Comparison of ENCODE assay signal across 8 cellular contexts in the genomic region with DNA sequence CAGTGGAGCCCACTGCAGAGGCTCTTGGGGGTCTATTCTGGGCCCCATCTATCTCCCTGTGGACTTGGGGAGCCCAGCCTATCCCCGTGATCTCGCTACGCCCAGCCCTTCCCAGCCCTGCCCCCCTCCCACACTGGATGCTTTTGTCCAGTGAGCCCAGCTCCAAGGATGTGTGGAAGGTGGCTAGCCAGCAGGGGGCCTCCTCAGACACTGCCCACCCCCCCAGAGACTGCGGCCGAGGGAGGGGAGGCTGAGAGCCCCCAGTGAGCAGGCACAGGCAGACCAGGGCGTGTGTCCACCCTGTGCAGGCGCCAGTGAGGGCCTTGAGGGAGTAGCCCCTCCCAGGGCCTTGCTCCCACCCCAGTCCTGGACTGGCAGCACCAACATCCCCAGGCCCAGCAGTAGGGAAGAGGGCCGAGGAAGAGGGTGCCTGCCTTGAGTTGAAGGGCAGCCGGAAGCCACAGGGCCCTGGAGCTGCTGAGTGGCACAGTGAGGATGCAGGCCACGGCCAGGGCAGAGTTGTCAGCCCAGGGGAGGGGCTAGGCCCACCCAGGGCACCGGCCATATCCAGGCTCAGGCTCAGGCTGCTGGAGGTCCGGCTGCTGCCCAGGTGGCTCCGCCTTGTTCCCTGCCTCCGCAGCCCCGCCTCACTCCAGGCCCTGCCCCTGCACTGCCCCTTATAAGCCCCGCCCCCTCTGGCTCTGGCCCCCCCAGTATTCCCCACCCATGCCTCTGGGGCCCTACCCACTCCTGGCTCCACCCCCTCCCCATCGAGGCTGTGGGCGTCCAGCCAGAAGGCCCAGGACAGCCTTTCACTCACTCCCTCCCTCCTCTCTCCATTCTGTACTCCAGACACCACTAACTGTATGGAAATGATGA. TPM values are rescaled to one million over a fixed set of nuclear protein-coding genes. Genes with fewer than 3 reads are reported as not detected.
DNase-seq lines count a peak whose midpoint lies in the region; ATAC-seq, FAIRE-seq and TF ChIP-seq lines count a peak whose summit lies in the region.

No MANE protein-coding gene starts in this region.

- peaks cover 5% of the 10 kb centered on the region; the same call in 1 of the 2 replicates for H3K79me1 ChIP-seq in H1 (ENCODE audit: low read depth, low read length)

- H2BK12ac ChIP-seq in H1 (ENCODE audit: low read depth, low read length) = no peak overlapping the region

- H3K23me2 ChIP-seq in H1 (ENCODE audit: low read depth, low read length) = no peaks in the 10 kb centered on the region

- FAIRE-seq in H1 (lab: Jason Lieb, UNC) = no peak

- no peak overlapping the region for H3K4me3 Mint-ChIP-seq in Calu3 (ENCODE audit: low read depth, unreplicated experiment)
- H3K4me3 Mint-ChIP-seq in naive thymus-derived CD4-positive, alpha-beta T cell = no peak overlapping the region
- H3K4me3 Mint-ChIP-seq in stimulated activated memory B cell treated with anti-CD40 and anti-IgM and Interleukin-4, amounts not matched to agents 10 μg/mL and 1 μg/mL and 100 μg/mL, for 72 hours = no peak overlapping the region

- no peak overlapping the region for H3K56ac ChIP-seq in H1 (replicated peaks; ENCODE audit: insufficient read length, low read depth, low read length)

- H2BK120ac ChIP-seq in H1 (replicated peaks; ENCODE audit: low read depth, low read length) = no peak overlapping the region

- peak; percentile 14 for ATAC-seq in naive thymus-derived CD4-positive, alpha-beta T cell
- no peak for ATAC-seq in HG03342 (IDR thresholded peaks at IDR 0.05; ENCODE audit: unreplicated experiment)
- no peak for ATAC-seq in stimulated activated memory B cell treated with anti-CD40 and anti-IgM and Interleukin-4, amounts not matched to agents 10 μg/mL and 1 μg/mL and 100 μg/mL, for 72 hours

- H4K5ac ChIP-seq in H1 (ENCODE audit: insufficient read length, low read depth, low read length) = no peak overlapping the region

- no peak for TF ChIP-seq EP300 in H1 (IDR thresholded peaks at IDR 0.05; ENCODE audit: borderline replicate concordance in 1 of 2, low read depth in 2 of 2, low read length in 2 of 2)

- H3K36me3 ChIP-seq in H1 (ENCODE audit: control insufficient read depth in 2 of 4, insufficient read depth in 4 of 4, low read length in 3 of 4) = peaks cover 0 to 13% (median 3%) of the 10 kb centered on the region in 4 experiments; a peak in 2 of 8 replicates
- H3K36me3 ChIP-seq in naive thymus-derived CD4-positive, alpha-beta T cell (ENCODE audit: control insufficient read depth in 2 of 3, insufficient read depth in 3 of 3, low read length in 3 of 3) = no peaks in the 10 kb centered on the region

- TF ChIP-seq POLR2A in H1 (IDR thresholded peaks at IDR 0.05; ENCODE audit: control extremely low read depth in 1 of 2, low read depth in 2 of 2, low read length in 2 of 2) = no peak

- intact Hi-C loops in Calu3 (cut with micrococcal nuclease; ENCODE audit: unreplicated experiment) = no loop called here
- intact Hi-C loops in naive thymus-derived CD4-positive, alpha-beta T cell (cut with micrococcal nuclease) = no loop called here

- H3K4me3 ChIP-seq in H1 (ENCODE audit: extremely low read depth in 1 of 4, insufficient read depth in 2 of 4, low read depth in 3 of 4, low read length in 4 of 4) = no peak overlapping the region
- H3K4me3 ChIP-seq in naive thymus-derived CD4-positive, alpha-beta T cell (ENCODE audit: low read length) = no peak overlapping the region

- 86% methylated on average over 13 of the region's 18 CpGs; no CpG with 5 or more reads in 1 of the 2 experiments for WGBS in H1 (ENCODE audit: extremely low coverage in 1 of 2, insufficient coverage in 1 of 2, insufficient read length in 1 of 2, insufficient replicate concordance in 2 of 2, low coverage in 1 of 2, low lambda C conversion rate in 2 of 2, missing lambda C conversion rate in 1 of 2), 2 experiments

- no TSS peak for BruUV-seq in Calu3 (replicated peaks; lab: Mats Ljungman, UMichigan)

- CTCF ChIA-PET in Calu3 (lab: Charles Lee) (no interaction called here), H1 (lab: Charles Lee; ENCODE audit: partially characterized antibody) (interaction anchor here (0.6 to 1.1 kb wide), 5 partner anchors 18 to 192 kb away, joined by 3 read pairs; no protein-coding TSS in a partner anchor)
- CTCF ChIA-PET in naive thymus-derived CD4-positive, alpha-beta T cell (lab: Charles Lee) = interaction anchor here (1.1 kb wide), 1 partner anchor 56 kb away, joined by 3 read pairs; no protein-coding TSS in a partner anchor

- DNase-seq in Calu3 (peak; percentile 17), NCI-H2196 (lab: John Stamatoyannopoulos, UW; ENCODE audit: unreplicated experiment) (peak; percentile 83), H1 (ENCODE audit: low read depth in 1 of 2, low spot score in 2 of 2) (peak in 1 of 2 experiments; percentile 19), SHP77 treated with DMSO at 0.1 percent for 48 hours (lab: John Stamatoyannopoulos, UW) (no peak)
- DNase-seq in naive thymus-derived CD4-positive, alpha-beta T cell = no peak
- DNase-seq in activated CD4-positive, CD25-positive, alpha-beta regulatory T cell treated with anti-CD3 and anti-CD28 coated beads, Interleukin-2, amount 50 U/mL, for 72 hours = no peak

- peaks cover 0 to 6% (median 2%) of the 10 kb centered on the region in 4 experiments; a peak in 2 of 7 replicates for H3K4me1 ChIP-seq in H1 (replicated peaks in 1 of 4; ENCODE audit: control insufficient read depth in 3 of 4, insufficient read depth in 4 of 4, low read length in 3 of 4)
- no peaks in the 10 kb centered on the region for H3K4me1 ChIP-seq in naive thymus-derived CD4-positive, alpha-beta T cell (ENCODE audit: control insufficient read depth in 2 of 2, insufficient read depth in 2 of 2, low read length in 2 of 2)

- TF ChIP-seq RAD21 in H1 (IDR thresholded peaks at IDR 0.05 in 1 of 2, conservative IDR thresholded peaks at IDR 0.05 in 1 of 2; ENCODE audit: low read depth in 2 of 2, low read length in 2 of 2) = no peak

- H2AK5ac ChIP-seq in H1 (ENCODE audit: low read depth, low read length) = no peak overlapping the region

- no peak overlapping the region for H3K18ac ChIP-seq in H1 (ENCODE audit: extremely low read depth, low read length)

- H3K9me3 ChIP-seq in H1 (ENCODE audit: insufficient read depth in 2 of 2, low read depth in 1 of 2, low read length in 1 of 2) = peaks cover 0 to 4% of the 10 kb centered on the region in 2 experiments; a peak in 1 of 4 replicates
- H3K9me3 ChIP-seq in naive thymus-derived CD4-positive, alpha-beta T cell (ENCODE audit: control insufficient read depth in 2 of 3, low read length in 3 of 3) = no peaks in the 10 kb centered on the region

- no peak overlapping the region for H3K4me2 ChIP-seq in H1 (ENCODE audit: insufficient read depth in 1 of 2, low read depth in 2 of 2, low read length in 2 of 2)

- TF ChIP-seq CTCF in Calu3 (IDR thresholded peaks at IDR 0.05; ENCODE audit: unreplicated experiment) (peak; percentile 45), H1 (IDR thresholded peaks at IDR 0.05; ENCODE audit: control extremely low read depth in 1 of 3, insufficient read depth in 1 of 3, low read depth in 1 of 3, low read length in 3 of 3) (peak in 1 of 3 experiments; percentile 15; a peak in 1 of 4 replicates)

- no peak overlapping the region for H3K4ac ChIP-seq in H1 (replicated peaks; ENCODE audit: insufficient read length, low read depth, low read length)

- no peak overlapping the region for H2BK20ac ChIP-seq in H1 (ENCODE audit: low read length)

- no peaks in the 10 kb centered on the region for H3K9me3 Mint-ChIP-seq in Calu3 (ENCODE audit: low read depth, unreplicated experiment)
- no peaks in the 10 kb centered on the region for H3K9me3 Mint-ChIP-seq in naive thymus-derived CD4-positive, alpha-beta T cell
- no peaks in the 10 kb centered on the region for H3K9me3 Mint-ChIP-seq in stimulated activated memory B cell treated with anti-CD40 and anti-IgM and Interleukin-4, amounts not matched to agents 10 μg/mL and 1 μg/mL and 100 μg/mL, for 72 hours

- H2BK5ac ChIP-seq in H1 (ENCODE audit: low read depth, low read length) = no peak overlapping the region

- no peak overlapping the region for H3K27ac Mint-ChIP-seq in Calu3 (ENCODE audit: unreplicated experiment)
- H3K27ac Mint-ChIP-seq in naive thymus-derived CD4-positive, alpha-beta T cell = no peak overlapping the region
- H3K27ac Mint-ChIP-seq in stimulated activated memory B cell treated with anti-CD40 and anti-IgM and Interleukin-4, amounts not matched to agents 10 μg/mL and 1 μg/mL and 100 μg/mL, for 72 hours = no peak overlapping the region

- H4K91ac ChIP-seq in H1 (replicated peaks; ENCODE audit: insufficient read length, low read length) = no peak overlapping the region

- no peak overlapping the region for H3K9ac ChIP-seq in H1 (replicated peaks in 1 of 4; ENCODE audit: extremely low read depth in 1 of 4, low read depth in 3 of 4, low read length in 3 of 4)

- no peak overlapping the region for H3K14ac ChIP-seq in H1 (ENCODE audit: insufficient read length)

- H2AFZ ChIP-seq in H1 (ENCODE audit: low read length) = no peak overlapping the region

- H3K36me3 Mint-ChIP-seq in Calu3 (ENCODE audit: insufficient read depth, unreplicated experiment) = peaks cover 13% of the 10 kb centered on the region
- H3K36me3 Mint-ChIP-seq in naive thymus-derived CD4-positive, alpha-beta T cell = no peaks in the 10 kb centered on the region
- no peaks in the 10 kb centered on the region for H3K36me3 Mint-ChIP-seq in stimulated activated memory B cell treated with anti-CD40 and anti-IgM and Interleukin-4, amounts not matched to agents 10 μg/mL and 1 μg/mL and 100 μg/mL, for 72 hours

- peaks cover 0 to 10% of the 10 kb centered on the region in 2 experiments for H4K20me1 ChIP-seq in H1 (replicated peaks in 1 of 2; ENCODE audit: control insufficient read depth in 1 of 2, insufficient read depth in 2 of 2, low read length in 2 of 2)

- no peaks in the 10 kb centered on the region for H3K79me2 ChIP-seq in H1 (ENCODE audit: control insufficient read depth in 1 of 2, insufficient read depth in 2 of 2, low read length in 2 of 2)

- no peak overlapping the region for H3K27ac ChIP-seq in H1 (ENCODE audit: low read depth, low read length)
- H3K27ac ChIP-seq in naive thymus-derived CD4-positive, alpha-beta T cell (ENCODE audit: low read depth, low read length) = no peak overlapping the region

- no peaks in the 10 kb centered on the region for H3K4me1 Mint-ChIP-seq in Calu3 (ENCODE audit: low read depth, unreplicated experiment)
- peaks cover 0 to 3% (median 0%) of the 10 kb centered on the region in 7 donors for H3K4me1 Mint-ChIP-seq in naive thymus-derived CD4-positive, alpha-beta T cell
- peaks cover 6% of the 10 kb centered on the region for H3K4me1 Mint-ChIP-seq in stimulated activated memory B cell treated with anti-CD40 and anti-IgM and Interleukin-4, amounts not matched to agents 10 μg/mL and 1 μg/mL and 100 μg/mL, for 72 hours

- no peaks in the 10 kb centered on the region for H3K27me3 ChIP-seq in H1 (replicated peaks in 1 of 4; ENCODE audit: control insufficient read depth in 3 of 4, extremely low read depth in 1 of 4, insufficient read depth in 3 of 4, low read length in 3 of 4)
- H3K27me3 ChIP-seq in naive thymus-derived CD4-positive, alpha-beta T cell (ENCODE audit: control insufficient read depth in 2 of 2, insufficient read depth in 2 of 2, low read length in 2 of 2) = no peaks in the 10 kb centered on the region

- H3K23ac ChIP-seq in H1 (ENCODE audit: insufficient read length) = no peak overlapping the region

- H4K8ac ChIP-seq in H1 (ENCODE audit: extremely low read depth, insufficient read depth, low read length) = 0 out of 2 replicates have a peak overlapping the region, but pooled peaks have one; percentile 25

- POLR2A ChIA-PET in H1 (lab: Charles Lee; ENCODE audit: partially characterized antibody) = no interaction called here
- POLR2A ChIA-PET in naive thymus-derived CD4-positive, alpha-beta T cell (lab: Charles Lee) = no interaction called here

- H3K27me3 Mint-ChIP-seq in Calu3 (ENCODE audit: unreplicated experiment) = no peaks in the 10 kb centered on the region
- no peaks in the 10 kb centered on the region for H3K27me3 Mint-ChIP-seq in naive thymus-derived CD4-positive, alpha-beta T cell
- H3K27me3 Mint-ChIP-seq in stimulated activated memory B cell treated with anti-CD40 and anti-IgM and Interleukin-4, amounts not matched to agents 10 μg/mL and 1 μg/mL and 100 μg/mL, for 72 hours = no peaks in the 10 kb centered on the region

- H2BK15ac ChIP-seq in H1 (ENCODE audit: low read length) = no peak overlapping the region

RNA-seq across cellular contexts. Expression of a gene that starts 28.0 kb away (rescaled TPM):
- 28.6 and 29.8 TPM in 2 replicates for total RNA-seq in Calu3 (2022)
- 18.3 and 18.6 TPM in 2 replicates for total RNA-seq in H1 (2021; fragmentation: NEBNext Ultra II Directional; extraction: Animal tissue kit (Norgen Biotek cat#: 25700))
- polyA plus RNA-seq in H1 (2011; rRNA removed) = 28.2 and 28.5 TPM in 2 replicates
- 37.2 TPM for polyA plus RNA-seq in H1 (2011; cell fraction: cytosol; rRNA removed)
- polyA plus RNA-seq in H1 (2011; cell fraction: nucleus; rRNA removed) = 34.8 TPM
- polyA plus RNA-seq in H1 (2012, experiment 1 of 2) = 15.1 to 24.8 TPM (median 22.8 TPM) in 4 replicates
- 22.6 TPM for polyA plus RNA-seq in H1 (2012, experiment 2 of 2)
- polyA plus RNA-seq in H1 (2013, experiment 1 of 2) = 9.6 TPM
- 9.7 TPM for polyA plus RNA-seq in H1 (2013, experiment 2 of 2)
- polyA minus RNA-seq in H1 (2011; rRNA and poly(A)+ RNA removed) = 33.6 and 38.3 TPM in 2 replicates
- 17.2 TPM for polyA minus RNA-seq in H1 (2011; cell fraction: cytosol; rRNA and poly(A)+ RNA removed)
- 14.7 TPM for polyA minus RNA-seq in H1 (2011; cell fraction: nucleus; rRNA and poly(A)+ RNA removed)
- 10 to 100 TPM; 38.4 to 59.8 (median 51.2) TPM for total RNA-seq in naive thymus-derived CD4-positive, alpha-beta T cell
- 10 to 100 TPM; 37.6 to 53.8 TPM for polyA plus RNA-seq in naive thymus-derived CD4-positive, alpha-beta T cell

Comparison
In these comparisons a context has a peak if more than half of its experiments do, and no peak if none do; other contexts are left out.
1. DNase-seq: peak in Calu3 (single experiment) and NCI-H2196 (single experiment); none in naive thymus-derived CD4-positive, alpha-beta T cell (0 of 9), SHP77 treated with DMSO at 0.1 percent for 48 hours (single experiment) and activated CD4-positive, CD25-positive, alpha-beta regulatory T cell treated with anti-CD3 and anti-CD28 coated beads, Interleukin-2, amount 50 U/mL, for 72 hours (single experiment).